In genomic region chr5:150778517-150779396, GRCh38 we compare ENCODE assay signal across 8 cellular contexts. TPM values are rescaled to one million over a fixed set of nuclear protein-coding genes. Genes with fewer than 3 reads are reported as not detected.
DNase-seq lines count a peak whose midpoint lies in the region; ATAC-seq and TF ChIP-seq lines count a peak whose summit lies in the region.

Gene SMIM3 (plus strand): TSS chr5:150778757. CDS start chr5:150795441, 16,684 bp downstream.

- peak; percentile 92 for ATAC-seq in upper lobe of right lung

- CTCF ChIA-PET in activated naive CD4-positive, alpha-beta T cell treated with anti-CD3 and anti-CD28 coated beads, Interleukin-2, amount 10 ng/mL, durations not matched to agents 7 days and 5 days (lab: Charles Lee), result interaction anchor here (0.7 to 6.9 kb wide), 30 partner anchors 9 to 386 kb away, joined by 3 to 57 read pairs (median 4); partner anchors contain the start of genes DCTN4, IRGM, MYOZ3 and RBM22

- TF ChIP-seq CTCF in neutrophil (IDR thresholded peaks at IDR 0.05) (peak; percentile 63), upper lobe of right lung (IDR thresholded peaks at IDR 0.05) (peak; percentile 46)

- peaks cover 3% of the 10 kb centered on the region for H3K27me3 Mint-ChIP-seq in activated naive CD4-positive, alpha-beta T cell treated with anti-CD3 and anti-CD28 coated beads, Interleukin-2, amount 10 ng/mL, durations not matched to agents 7 days and 5 days

- peak within 1 kb of the TSS; percentile 46 for H3K9ac ChIP-seq in SK-N-MC (ENCODE audit: insufficient read length)

- peaks cover 59% of the 10 kb centered on the region for H3K4me1 Mint-ChIP-seq in activated naive CD4-positive, alpha-beta T cell treated with anti-CD3 and anti-CD28 coated beads, Interleukin-2, amount 10 ng/mL, durations not matched to agents 7 days and 5 days

- no peaks in the 10 kb centered on the region for H3K9me3 ChIP-seq in SK-N-MC (ENCODE audit: low read depth, low read length)
- H3K9me3 ChIP-seq in neutrophil, result no peaks in the 10 kb centered on the region
- H3K9me3 ChIP-seq in upper lobe of right lung, result no peaks in the 10 kb centered on the region

- no peaks in the 10 kb centered on the region for H3K9me3 Mint-ChIP-seq in activated naive CD4-positive, alpha-beta T cell treated with anti-CD3 and anti-CD28 coated beads, Interleukin-2, amount 10 ng/mL, durations not matched to agents 7 days and 5 days

- H3K36me3 Mint-ChIP-seq in activated naive CD4-positive, alpha-beta T cell treated with anti-CD3 and anti-CD28 coated beads, Interleukin-2, amount 10 ng/mL, durations not matched to agents 7 days and 5 days, result peaks cover 18% of the 10 kb centered on the region

- peak within 1 kb of the TSS; percentile 88 for H3K27ac Mint-ChIP-seq in activated naive CD4-positive, alpha-beta T cell treated with anti-CD3 and anti-CD28 coated beads, Interleukin-2, amount 10 ng/mL, durations not matched to agents 7 days and 5 days

- H3K4me1 ChIP-seq in neutrophil (ENCODE audit: control insufficient read depth in 1 of 2, insufficient read depth in 1 of 2, low read depth in 1 of 2, low read length in 1 of 2) (peaks cover 54 to 55% of the 10 kb centered on the region in 2 experiments), upper lobe of right lung (peaks cover 51% of the 10 kb centered on the region)

- H3K27me3 ChIP-seq in neutrophil (no peaks in the 10 kb centered on the region), upper lobe of right lung (no peaks in the 10 kb centered on the region)

- H3K36me3 ChIP-seq in SK-N-MC (ENCODE audit: insufficient read depth, low read length) (no peaks in the 10 kb centered on the region), neutrophil (no peaks in the 10 kb centered on the region), upper lobe of right lung (no peaks in the 10 kb centered on the region)

- H3K4me3 Mint-ChIP-seq in activated naive CD4-positive, alpha-beta T cell treated with anti-CD3 and anti-CD28 coated beads, Interleukin-2, amount 10 ng/mL, durations not matched to agents 7 days and 5 days, result peak within 1 kb of the TSS; percentile 100

- H3K27ac ChIP-seq in SK-N-MC (no peak within 1 kb of the TSS), neutrophil (peak within 1 kb of the TSS; percentile 75), upper lobe of right lung (peak within 1 kb of the TSS; percentile 93)

- H3K4me3 ChIP-seq in SK-N-MC (peak within 1 kb of the TSS; percentile 73), neutrophil (ENCODE audit: low read depth in 1 of 2, low read length in 1 of 2) (peak within 1 kb of the TSS; percentile 77 to 93), upper lobe of right lung (peak within 1 kb of the TSS; percentile 77)

- peak; percentile 10 for DNase-seq in NCI-H1694 treated with DMSO at 0.1 percent for 48 hours (lab: John Stamatoyannopoulos, UW)
- no peak for DNase-seq in NCI-H1694 (lab: John Stamatoyannopoulos, UW)
- peak; percentile 66 for DNase-seq in HK-2 (ENCODE audit: unreplicated experiment)
- DNase-seq in SK-N-MC (ENCODE audit: low read depth, low spot score), result no peak
- peak; percentile 83 for DNase-seq in activated naive CD4-positive, alpha-beta T cell treated with anti-CD3 and anti-CD28 coated beads, Interleukin-2, amount 10 ng/mL, durations not matched to agents 7 days and 5 days
- peak; percentile 51 for DNase-seq in globus pallidus (ENCODE audit: low spot score)
- peak; percentile 92 for DNase-seq in upper lobe of right lung

- intact Hi-C loops in upper lobe of right lung (cut with DNase I), result no loop called here

RNA-seq across cellular contexts. Expression of gene SMIM3, which starts in this region (rescaled TPM):
- 28.3 TPM for total RNA-seq in upper lobe of right lung

Comparison
In these comparisons a context has a peak if more than half of its experiments do, and no peak if none do; other contexts are left out.
1. DNase-seq: peak in NCI-H1694 treated with DMSO at 0.1 percent for 48 hours (single experiment), HK-2 (single experiment), activated naive CD4-positive, alpha-beta T cell treated with anti-CD3 and anti-CD28 coated beads, Interleukin-2, amount 10 ng/mL, durations not matched to agents 7 days and 5 days (single experiment), globus pallidus (single experiment) and upper lobe of right lung (single experiment); none in NCI-H1694 (single experiment) and SK-N-MC (single experiment).
2. Peak in every context shown above with its lines, with median percentiles within 50 percentile points of each other: H3K4me3 ChIP-seq.